In genomic region chr9:38682713-38683112, GRCh38 we compare ENCODE assay signal across 12 cellular contexts.
DNase-seq lines count a peak whose midpoint lies in the region; ATAC-seq and TF ChIP-seq lines count a peak whose summit lies in the region.
"Had no signal": no experiment of that assay in that cellular context is flagged by ENCODE, and none has a peak within 500 bp of the region (broad histone marks: within the 10 kb centered on the region; RNA-seq: fewer than 3 reads in every experiment).

No MANE protein-coding gene starts in this region.

- TF ChIP-seq CTCF in HEK293 (tag by site-specific recombination; IDR thresholded peaks at IDR 0.05) (no peak), WERI-Rb-1 (IDR thresholded peaks at IDR 0.05; ENCODE audit: low read depth, low read length) (no peak)

- peak; percentile 96 for DNase-seq in amniotic epithelial cell (ENCODE audit: low read depth)
- peak; percentile 79 for DNase-seq in iPS DF 19.7 (ENCODE audit: low read depth, low spot score)
- DNase-seq in NCI-H2081 treated with DMSO at 0.1 percent for 48 hours (lab: John Stamatoyannopoulos, UW) = no peak
- no peak for DNase-seq in WERI-Rb-1
- DNase-seq: activated naive CD4-positive, alpha-beta T cell treated with anti-CD3 and anti-CD28 coated beads, Interleukin-2, amount 50 U/mL, for 16 hours; gastrocnemius medialis; NCI-H187 treated with DMSO at 0.1 percent for 48 hours had no signal

- no peak for ATAC-seq in GM21529 (IDR thresholded peaks at IDR 0.05; ENCODE audit: unreplicated experiment)
- ATAC-seq in HG03571 (IDR thresholded peaks at IDR 0.05; ENCODE audit: unreplicated experiment) = no peak
- ATAC-seq: gastrocnemius medialis had no signal

- no peaks in the 10 kb centered on the region for H3K27me3 ChIP-seq in ACC112 (ENCODE audit: insufficient read depth, low read length)
- no peaks in the 10 kb centered on the region for H3K27me3 ChIP-seq in WERI-Rb-1 (ENCODE audit: insufficient read depth, low read depth, severe bottlenecking)
- H3K27me3 ChIP-seq: gastrocnemius medialis had no signal

- no peaks in the 10 kb centered on the region for H3K36me3 ChIP-seq in ACC112 (ENCODE audit: insufficient read depth, low read length)
- H3K36me3 ChIP-seq in HEK293 (ENCODE audit: control insufficient read depth in 2 of 2, insufficient read depth in 1 of 2, low read length in 2 of 2) = no peaks in the 10 kb centered on the region
- no peaks in the 10 kb centered on the region for H3K36me3 ChIP-seq in WERI-Rb-1
- H3K36me3 ChIP-seq: gastrocnemius medialis, neutrophil had no signal

- no peaks in the 10 kb centered on the region for H3K79me2 ChIP-seq in ACC112 (ENCODE audit: control insufficient read depth, insufficient read depth, low read length, unreplicated experiment)

- H3K4me1 ChIP-seq in ACC112 (ENCODE audit: control insufficient read depth, insufficient read depth, low read length, unreplicated experiment) (peaks cover 24% of the 10 kb centered on the region), HEK293 (ENCODE audit: control insufficient read depth, insufficient read depth, low read length) (peaks cover 16% of the 10 kb centered on the region)
- H3K4me1 ChIP-seq: gastrocnemius medialis had no signal

- POLR2A ChIA-PET in HEK293 (lab: Yijun Ruan, JAX) = interaction anchor here (1.0 to 1.3 kb wide), 2 partner anchors 9 to 14 kb away, joined by 3 to 4 read pairs; no protein-coding TSS in a partner anchor

- H3K27ac ChIP-seq in ACC112 (ENCODE audit: low read depth, low read length) (peak overlapping the region; percentile 74), HEK293 (ENCODE audit: extremely low read depth, low read depth, low read length) (no peak overlapping the region), WERI-Rb-1 (no peak overlapping the region)
- H3K27ac ChIP-seq: gastrocnemius medialis, neutrophil had no signal

- H2AFZ ChIP-seq in ACC112 (ENCODE audit: low read length, unreplicated experiment) = no peak overlapping the region

- CTCF ChIA-PET in HEK293 (lab: Yijun Ruan, JAX) = interaction anchor here (0.8 to 2.8 kb wide), 3 partner anchors 10 to 82 kb away, joined by 3 to 13 read pairs (median 4); no protein-coding TSS in a partner anchor

- H3K4me3 ChIP-seq in ACC112 (ENCODE audit: low read depth, low read length) (0 out of 2 replicates have a peak overlapping the region, but pooled peaks have one; percentile 3), HEK293 (ENCODE audit: low read depth, low read length) (no peak overlapping the region), WERI-Rb-1 (ENCODE audit: low read depth, low read length) (no peak overlapping the region)
- H3K4me3 ChIP-seq: gastrocnemius medialis had no signal

- H3K9me3 ChIP-seq in HEK293 (ENCODE audit: control insufficient read depth, insufficient read depth, low read depth, low read length) (no peaks in the 10 kb centered on the region), WERI-Rb-1 (ENCODE audit: severe bottlenecking) (no peaks in the 10 kb centered on the region)
- H3K9me3 ChIP-seq: gastrocnemius medialis, neutrophil had no signal

TF ChIP-seq in HEK293, 187 proteins besides CTCF, POLR2A, EP300 and RAD21 (continues in another document):
- TF ChIP-seq ZSCAN18 (tag by site-specific recombination; IDR thresholded peaks at IDR 0.05) = no peak
- TF ChIP-seq ZNF221 (tag by site-specific recombination; IDR thresholded peaks at IDR 0.05; ENCODE audit: borderline replicate concordance) = no peak
- no peak for TF ChIP-seq KLF1 (tag by site-specific recombination; IDR thresholded peaks at IDR 0.05)
- no peak for TF ChIP-seq ZNF404 (tag by site-specific recombination; IDR thresholded peaks at IDR 0.05)
- no peak for TF ChIP-seq IKZF3 (tag by site-specific recombination; IDR thresholded peaks at IDR 0.05)
- no peak for TF ChIP-seq YY1 (tag by site-specific recombination; IDR thresholded peaks at IDR 0.05)
- TF ChIP-seq HOXD13 (CRISPR knock-in tag; IDR thresholded peaks at IDR 0.05; ENCODE audit: borderline replicate concordance) = peak; percentile 56; the same call in 1 of the 2 replicates
- TF ChIP-seq FEZF1 (tag by site-specific recombination; IDR thresholded peaks at IDR 0.05) = 0 out of 2 replicates have a peak, but pooled peaks have one; percentile 16
- TF ChIP-seq ZBTB11 (tag by site-specific recombination; conservative IDR thresholded peaks at IDR 0.05; ENCODE audit: low read depth) = no peak
- TF ChIP-seq ZNF16 (tag by site-specific recombination; IDR thresholded peaks at IDR 0.05; ENCODE audit: low read depth) = no peak
- TF ChIP-seq ZBTB6 (tag by site-specific recombination; IDR thresholded peaks at IDR 0.05) = no peak
- peak; percentile 86 for TF ChIP-seq ZNF629 (tag by site-specific recombination; IDR thresholded peaks at IDR 0.05)
- TF ChIP-seq KLF10 (tag by site-specific recombination; IDR thresholded peaks at IDR 0.05) = peak; percentile 42; the same call in 1 of the 2 replicates
- TF ChIP-seq ZNF624 (tag by site-specific recombination; IDR thresholded peaks at IDR 0.05) = no peak
- no peak for TF ChIP-seq PRDM4 (tag by site-specific recombination; IDR thresholded peaks at IDR 0.05)
- TF ChIP-seq GLIS1 (tag by site-specific recombination; IDR thresholded peaks at IDR 0.05) = 0 out of 2 replicates have a peak, but pooled peaks have one; percentile 25
- peak; percentile 16; the same call in 1 of the 2 replicates for TF ChIP-seq GLI2 (tag by site-specific recombination; IDR thresholded peaks at IDR 0.05; ENCODE audit: borderline replicate concordance, low read depth)
- no peak for TF ChIP-seq ZNF621 (tag by site-specific recombination; IDR thresholded peaks at IDR 0.05)
- no peak for TF ChIP-seq ZNF530 (tag by site-specific recombination; IDR thresholded peaks at IDR 0.05; ENCODE audit: low read depth)
- TF ChIP-seq ZNF791 (tag by site-specific recombination; IDR thresholded peaks at IDR 0.05) = no peak
- TF ChIP-seq ZFP37 (tag by site-specific recombination; IDR thresholded peaks at IDR 0.05) = 0 out of 2 replicates have a peak, but pooled peaks have one; percentile 56

Comparison
In these comparisons a context has a peak if more than half of its experiments do, and no peak if none do; other contexts are left out.
1. DNase-seq: peak in amniotic epithelial cell (single experiment) and iPS DF 19.7 (single experiment); none in NCI-H2081 treated with DMSO at 0.1 percent for 48 hours (single experiment) and WERI-Rb-1 (single experiment).